Comparison of ENCODE assay signal across 8 cellular contexts in genomic region chr9:123928471-123929176, GRCh38. TPM values are rescaled to one million over a fixed set of nuclear protein-coding genes. Genes with fewer than 3 reads are reported as not detected.
DNase-seq lines count a peak whose midpoint lies in the region; ATAC-seq and TF ChIP-seq lines count a peak whose summit lies in the region.

No MANE protein-coding gene starts in this region.

- peak overlapping the region; percentile 86 to 95 for H3K4me3 Mint-ChIP-seq in CD14-positive monocyte

- H3K27me3 Mint-ChIP-seq in CD14-positive monocyte (ENCODE audit: low read depth in 3 of 3) = peaks cover 0 to 6% (median 3%) of the 10 kb centered on the region in 3 donors

- H3K4me3 ChIP-seq in HUES64 (ENCODE audit: low read length) = peak overlapping the region; percentile 71
- peak overlapping the region; percentile 87 for H3K4me3 ChIP-seq in adipocyte (ENCODE audit: low read length)
- peak overlapping the region; percentile 40 for H3K4me3 ChIP-seq in iPS-18c (ENCODE audit: insufficient read depth, low read depth, low read length)
- peak overlapping the region; percentile 67 to 81 (median 72) for H3K4me3 ChIP-seq in stomach

- ATAC-seq in GM21367 (IDR thresholded peaks at IDR 0.05; ENCODE audit: unreplicated experiment) = no peak
- no peak for ATAC-seq in GM19463 (IDR thresholded peaks at IDR 0.05; ENCODE audit: unreplicated experiment)

- peaks cover 6 to 18% of the 10 kb centered on the region in 2 donors for H3K36me3 Mint-ChIP-seq in CD14-positive monocyte

- H3K9me3 ChIP-seq in HUES64 (ENCODE audit: insufficient read depth, low read depth, low read length) (peaks cover 5% of the 10 kb centered on the region; the same call in 1 of the 2 replicates), adipocyte (ENCODE audit: control insufficient read depth, low read length) (peaks cover 3% of the 10 kb centered on the region), iPS-18c (ENCODE audit: control insufficient read depth, insufficient read depth, low read length) (no peaks in the 10 kb centered on the region), stomach (no peaks in the 10 kb centered on the region)

- peaks cover 45% of the 10 kb centered on the region for H3K4me1 ChIP-seq in HUES64 (ENCODE audit: insufficient read depth, low read length)
- H3K4me1 ChIP-seq in adipocyte (ENCODE audit: control insufficient read depth, insufficient read depth, low read length) = peaks cover 29% of the 10 kb centered on the region
- H3K4me1 ChIP-seq in stomach = peaks cover 15 to 53% (median 33%) of the 10 kb centered on the region in 4 donors

- TF ChIP-seq POLR2A in stomach (IDR thresholded peaks at IDR 0.05) = no peak

- intact Hi-C loops in CD14-positive monocyte (cut with micrococcal nuclease) = loop anchor here (5.0 to 10.0 kb wide), 2 partner anchors 61 to 94 kb away; no protein-coding TSS in a partner anchor
- intact Hi-C loops in stomach (cut with DNase I; ENCODE audit: low total_unique reads) = no loop called here

- TF ChIP-seq CTCF in CD14-positive monocyte (IDR thresholded peaks at IDR 0.05) = no peak
- TF ChIP-seq CTCF in stomach (IDR thresholded peaks at IDR 0.05) = no peak

- H3K9ac ChIP-seq in HUES64 (ENCODE audit: low read depth, low read length) (no peak overlapping the region), adipocyte (ENCODE audit: low read length) (peak overlapping the region; percentile 83)

- WGBS in HUES64 = 37% methylated on average over 7 of the region's 7 CpGs
- 42 to 51% (median 47%) methylated on average over 7 of the region's 7 CpGs for WGBS in stomach, 5 donors

- H3K27ac Mint-ChIP-seq in CD14-positive monocyte = peak overlapping the region; percentile 84 to 96 (median 92)

- no peak overlapping the region for H3K27ac ChIP-seq in HUES64 (ENCODE audit: low read depth, low read length)
- peak overlapping the region; percentile 67 to 85 (median 74) for H3K27ac ChIP-seq in stomach

- H3K36me3 ChIP-seq in HUES64 (ENCODE audit: insufficient read depth, low read length) = no peaks in the 10 kb centered on the region
- H3K36me3 ChIP-seq in adipocyte (ENCODE audit: control insufficient read depth, insufficient read depth, low read length, severe bottlenecking) = no peaks in the 10 kb centered on the region
- H3K36me3 ChIP-seq in stomach = no peaks in the 10 kb centered on the region

- DNase-seq in CD14-positive monocyte (ENCODE audit: low spot score) (no peak), adipocyte (ENCODE audit: low read depth) (peak; percentile 73), stomach (no peak), COLO668 (lab: John Stamatoyannopoulos, UW; ENCODE audit: unreplicated experiment) (no peak)

- peaks cover 52% of the 10 kb centered on the region for H3K4me1 Mint-ChIP-seq in CD14-positive monocyte

- no peak for TF ChIP-seq EP300 in stomach (IDR thresholded peaks at IDR 0.05)

- H3K27me3 ChIP-seq in HUES64 (ENCODE audit: insufficient read depth, low read length) = peaks cover 13% of the 10 kb centered on the region; the same call in 1 of the 2 replicates
- no peaks in the 10 kb centered on the region for H3K27me3 ChIP-seq in adipocyte (replicated peaks; ENCODE audit: control insufficient read depth, insufficient read depth, low read length)
- H3K27me3 ChIP-seq in stomach = no peaks in the 10 kb centered on the region

- H3K9me3 Mint-ChIP-seq in CD14-positive monocyte = peaks cover 0 to 5% (median 2%) of the 10 kb centered on the region in 7 donors

RNA-seq across cellular contexts. Expression of gene DENND1A, which starts 1.3 kb away (rescaled TPM):
- polyA plus RNA-seq in CD14-positive monocyte = 10 to 100 TPM; 24.8 to 29.4 TPM
- 17.3 TPM for polyA plus RNA-seq in HUES64 (2013, experiment 1 of 2)
- polyA plus RNA-seq in HUES64 (2013, experiment 2 of 2) = 18.7 TPM
- 100 to 1,000 TPM in 1 of 5 donors, 10 to 100 TPM in 4; 20.0 to 109 (median 30.9) TPM for total RNA-seq in stomach
- polyA plus RNA-seq in stomach = 1 to 10 TPM; 4.4 to 8.7 (median 6.6) TPM
